ENCODE assay signal across 16 cellular contexts in genomic region chr5:74141053-74141452, GRCh38.
DNase-seq lines count a peak whose midpoint lies in the region; ATAC-seq and TF ChIP-seq lines count a peak whose summit lies in the region.
"Had no signal": no experiment of that assay in that cellular context is flagged by ENCODE, and none has a peak within 500 bp of the region (broad histone marks: within the 10 kb centered on the region; RNA-seq: fewer than 3 reads in every experiment).

No MANE protein-coding gene starts in this region.

- H3K36me3 ChIP-seq in IMR-90 (ENCODE audit: control insufficient read depth, insufficient read depth, low read length) (no peaks in the 10 kb centered on the region), mammary epithelial cell (ENCODE audit: insufficient read depth, low read length) (no peaks in the 10 kb centered on the region), tibial nerve (no peaks in the 10 kb centered on the region)
- H3K36me3 ChIP-seq: gastrocnemius medialis had no signal

- H2BK120ac ChIP-seq in IMR-90 (ENCODE audit: low read depth, low read length): peak overlapping the region; percentile 11; the same call in 1 of the 2 replicates

- WGBS in IMR-90 (ENCODE audit: extremely low coverage in 2 of 2, insufficient read length in 1 of 2), 2 experiments: 0% methylated on average over 2 of the region's 4 CpGs; no CpG with 5 or more reads in 1 of the 2 experiments
- WGBS in mammary epithelial cell (ENCODE audit: low coverage, missing lambda C conversion rate): 93% methylated on average over 4 of the region's 4 CpGs
- 76 to 78% methylated on average over 4 of the region's 4 CpGs for WGBS in tibial nerve, 2 donors

- H3K4me1 ChIP-seq in IMR-90 (ENCODE audit: control insufficient read depth, insufficient read depth, low read length) (no peaks in the 10 kb centered on the region; the same call in 1 of the 2 replicates), mammary epithelial cell (ENCODE audit: insufficient read depth, low read length) (peaks cover 3% of the 10 kb centered on the region), tibial nerve (no peaks in the 10 kb centered on the region)

- dilution Hi-C loops in IMR-90 (cut with HindIII; ENCODE audit: low sequenced_read_pairs, unreplicated experiment): no loop called here
- dilution Hi-C loops in mammary epithelial cell (cut with HindIII; ENCODE audit: low sequenced_read_pairs): no loop called here

- no peak overlapping the region for H2AK5ac ChIP-seq in IMR-90 (ENCODE audit: low read depth, low read length)

- H3K9me1 ChIP-seq in IMR-90 (ENCODE audit: insufficient read depth, low read length): no peaks in the 10 kb centered on the region

- no peak for TF ChIP-seq POLR2A in IMR-90 (IDR thresholded peaks at IDR 0.05; ENCODE audit: low read depth, low read length)
- no peak for TF ChIP-seq POLR2A in tibial nerve (IDR thresholded peaks at IDR 0.05)

- TF ChIP-seq CTCF in AG04450 (IDR thresholded peaks at IDR 0.05; ENCODE audit: low read depth, low read length) (no peak), IMR-90 (conservative IDR thresholded peaks at IDR 0.05; ENCODE audit: low read depth, low read length) (no peak), mammary epithelial cell (conservative IDR thresholded peaks at IDR 0.05 in 1 of 2, IDR thresholded peaks at IDR 0.05 in 1 of 2; ENCODE audit: extremely low read depth in 1 of 2, insufficient read depth in 1 of 2, low read depth in 1 of 2, low read length in 2 of 2) (no peak), tibial nerve (IDR thresholded peaks at IDR 0.05) (no peak)

- H4K8ac ChIP-seq in IMR-90 (ENCODE audit: low read depth in 2 of 2, low read length in 2 of 2): 0 out of 4 replicates have a peak overlapping the region, but pooled peaks of 1 of the 2 experiments have one; percentile 12

- no peaks in the 10 kb centered on the region for H3K79me1 ChIP-seq in IMR-90 (ENCODE audit: low read depth in 1 of 2, low read length in 2 of 2)

- in situ Hi-C loops in IMR-90 (cut with MboI; ENCODE audit: low sequenced_read_pairs) (no loop called here), mammary epithelial cell (cut with MboI; ENCODE audit: low sequenced_read_pairs in 2 of 2) (no loop called here)

- DNase-seq in AG04450 (ENCODE audit: low read depth, low spot score) (peak; percentile 23), IMR-90 (peak; percentile 79), mammary epithelial cell (peak; percentile 62), lung microvascular endothelial cell (ENCODE audit: low read depth in 2 of 2) (peak; percentile 15 to 61), anterior cingulate cortex (lab: John Stamatoyannopoulos, UW) (no peak), Right ventricle myocardium superior (no peak), tibial nerve (ENCODE audit: low spot score in 2 of 2) (no peak)
- DNase-seq: activated CD4-positive, alpha-beta T cell treated with anti-CD3 and anti-CD28 coated beads, Interleukin-2, amount 10 ng/mL, durations not matched to agents 24 days and 14 days; AML-193; cerebellar nuclear complex; endodermal cell; gastrocnemius medialis; naive B cell; NCI-H187; stimulated activated CD4-positive, alpha-beta T cell treated with anti-CD3 and anti-CD28 coated beads, Interleukin-12 subunit alpha, Interleukin-12 subunit beta, amount 100 ng/mL, for 4 hours had no signal

- no peak for TF ChIP-seq EP300 in tibial nerve (IDR thresholded peaks at IDR 0.05)

- no peak overlapping the region for H3K27ac ChIP-seq in AG04450 (ENCODE audit: low read depth, low read length)
- H3K27ac ChIP-seq in IMR-90 (ENCODE audit: insufficient read depth, low read length): no peak overlapping the region
- H3K27ac ChIP-seq in mammary epithelial cell (ENCODE audit: insufficient read depth, low read depth, low read length): no peak overlapping the region
- H3K27ac ChIP-seq in tibial nerve: no peak overlapping the region
- H3K27ac ChIP-seq: gastrocnemius medialis had no signal

- BruUV-seq in IMR-90 (replicated peaks; lab: Mats Ljungman, UMichigan) (no TSS peak), mammary epithelial cell (replicated peaks; lab: Mats Ljungman, UMichigan) (no TSS peak)

- H3K23ac ChIP-seq in IMR-90 (ENCODE audit: low read depth, low read length): no peak overlapping the region

- ATAC-seq in IMR-90 (ENCODE audit: low read depth) (peak; percentile 85), Right ventricle myocardium superior (ENCODE audit: poor library complexity) (no peak), HG02840 (IDR thresholded peaks at IDR 0.05; ENCODE audit: low FRiP score, unreplicated experiment) (no peak)
- ATAC-seq: gastrocnemius medialis had no signal

- H3K18ac ChIP-seq in IMR-90 (ENCODE audit: low read depth, low read length): peak overlapping the region; percentile 20; the same call in 1 of the 2 replicates

- H3K56ac ChIP-seq in IMR-90 (ENCODE audit: extremely low read depth, insufficient read depth, low read length): no peak overlapping the region

- no peak overlapping the region for H3K14ac ChIP-seq in IMR-90 (replicated peaks; ENCODE audit: low read depth, low read length)

- H3K4me2 ChIP-seq in IMR-90 (ENCODE audit: low read depth, low read length): no peak overlapping the region
- H3K4me2 ChIP-seq in mammary epithelial cell (ENCODE audit: insufficient read depth, low read depth, low read length): no peak overlapping the region

- POLR2A ChIA-PET in AG04450 (lab: Yijun Ruan, JAX) (no interaction called here), IMR-90 (lab: Charles Lee; ENCODE audit: unreplicated experiment) (no interaction called here)

- H3K9ac ChIP-seq in IMR-90 (ENCODE audit: low read depth, low read length): no peak overlapping the region
- no peak overlapping the region for H3K9ac ChIP-seq in mammary epithelial cell (ENCODE audit: insufficient read depth, low read length)

- intact Hi-C loops in IMR-90 (cut with micrococcal nuclease) (no loop called here), mammary epithelial cell (cut with micrococcal nuclease) (no loop called here), Right ventricle myocardium superior (cut with DNase I) (no loop called here)

- no peaks in the 10 kb centered on the region for H3K79me2 ChIP-seq in mammary epithelial cell (ENCODE audit: insufficient read depth, low read length)

- H2AFZ ChIP-seq in IMR-90 (replicated peaks; ENCODE audit: low read length, poor library complexity) (no peak overlapping the region), mammary epithelial cell (ENCODE audit: low read depth, low read length) (no peak overlapping the region)

- no peak for TF ChIP-seq RAD21 in IMR-90 (IDR thresholded peaks at IDR 0.05; ENCODE audit: low read length)

- H4K20me1 ChIP-seq in IMR-90 (ENCODE audit: insufficient read depth, low read length) (no peaks in the 10 kb centered on the region), mammary epithelial cell (ENCODE audit: insufficient read depth, low read length) (no peaks in the 10 kb centered on the region)

- 0 out of 2 replicates have a peak overlapping the region, but pooled peaks have one; percentile 19 for H2BK20ac ChIP-seq in IMR-90 (ENCODE audit: low read depth, low read length)

- H2BK15ac ChIP-seq in IMR-90 (ENCODE audit: low read depth, low read length): peak overlapping the region; percentile 51; the same call in 1 of the 3 replicates

- no peak overlapping the region for H3K4ac ChIP-seq in IMR-90 (ENCODE audit: low read depth, low read length)

- H2AK9ac ChIP-seq in IMR-90 (replicated peaks; ENCODE audit: low read depth, low read length, poor library complexity): no peak overlapping the region

- H4K5ac ChIP-seq in IMR-90 (ENCODE audit: low read depth, low read length): no peak overlapping the region; the same call in 1 of the 2 replicates

- H2BK5ac ChIP-seq in IMR-90 (ENCODE audit: low read depth, low read length, poor library complexity, severe bottlenecking): no peak overlapping the region

- H3K4me3 ChIP-seq in AG04450 (ENCODE audit: low read depth, low read length) (no peak overlapping the region), IMR-90 (ENCODE audit: insufficient read depth, low read depth, low read length) (no peak overlapping the region), mammary epithelial cell (replicated peaks in 1 of 3; ENCODE audit: insufficient read depth in 1 of 3, low read depth in 2 of 3, low read length in 3 of 3) (no peak overlapping the region), tibial nerve (no peak overlapping the region)
- H3K4me3 ChIP-seq: gastrocnemius medialis had no signal

- CTCF ChIA-PET in AG04450 (lab: Charles Lee) (no interaction called here), IMR-90 (lab: Yijun Ruan, JAX) (interaction anchor here (0.6 kb wide), 1 partner anchor 319 kb away, joined by 5 read pairs; no protein-coding TSS in a partner anchor), mammary epithelial cell (lab: Charles Lee; ENCODE audit: low non-redundant PET) (no interaction called here)

- no peaks in the 10 kb centered on the region for H3K27me3 ChIP-seq in AG04450 (ENCODE audit: control insufficient read depth, insufficient read depth, low read length)
- H3K27me3 ChIP-seq in IMR-90 (ENCODE audit: control insufficient read depth, insufficient read depth, low read length): peaks cover 4% of the 10 kb centered on the region
- H3K27me3 ChIP-seq in mammary epithelial cell (ENCODE audit: insufficient read depth, low read length): no peaks in the 10 kb centered on the region
- no peaks in the 10 kb centered on the region for H3K27me3 ChIP-seq in tibial nerve
- H3K27me3 ChIP-seq: gastrocnemius medialis had no signal

- H3K9me3 ChIP-seq in AG04450 (ENCODE audit: control insufficient read depth, insufficient read depth, low read length) (no peaks in the 10 kb centered on the region), IMR-90 (ENCODE audit: control insufficient read depth, insufficient read depth, low read length) (no peaks in the 10 kb centered on the region), mammary epithelial cell (replicated peaks; ENCODE audit: insufficient read depth, low read length) (no peaks in the 10 kb centered on the region), tibial nerve (no peaks in the 10 kb centered on the region)
- H3K9me3 ChIP-seq: gastrocnemius medialis had no signal

- H4K91ac ChIP-seq in IMR-90 (ENCODE audit: insufficient read depth, low read depth, low read length): no peak overlapping the region

TF ChIP-seq in IMR-90, 13 proteins besides CTCF, POLR2A, EP300 and RAD21 (continues in another document):
- TF ChIP-seq BHLHE40 (IDR thresholded peaks at IDR 0.05; ENCODE audit: low read depth, low read length) (no peak), RFX5 (IDR thresholded peaks at IDR 0.05; ENCODE audit: low read depth, low read length) (no peak), CHD1 (IDR thresholded peaks at IDR 0.05; ENCODE audit: low read depth, low read length) (no peak), NFE2L2 (IDR thresholded peaks at IDR 0.05; ENCODE audit: low read depth, low read length) (no peak), MAFK (IDR thresholded peaks at IDR 0.05; ENCODE audit: low read depth, low read length) (no peak), SMC3 (IDR thresholded peaks at IDR 0.05; ENCODE audit: low read depth, low read length) (no peak)

Comparison
In these comparisons a context has a peak if more than half of its experiments do, and no peak if none do; other contexts are left out.
1. DNase-seq: peak in AG04450 (single experiment), IMR-90 (single experiment), mammary epithelial cell (single experiment) and lung microvascular endothelial cell (2 of 2); none in anterior cingulate cortex (0 of 58), Right ventricle myocardium superior (single experiment) and tibial nerve (0 of 2).